26 cellular contexts compared by ENCODE assay signal in genomic region chr2:105741216-105741615, GRCh38. TPM values are rescaled to one million over a fixed set of nuclear protein-coding genes. Genes with fewer than 3 reads are reported as not detected.
DNase-seq lines count a peak whose midpoint lies in the region; ATAC-seq and TF ChIP-seq lines count a peak whose summit lies in the region.
"Had no signal": no experiment of that assay in that cellular context is flagged by ENCODE, and none has a peak within 500 bp of the region (broad histone marks: within the 10 kb centered on the region; RNA-seq: fewer than 3 reads in every experiment).

No MANE protein-coding gene starts in this region.

- no peaks in the 10 kb centered on the region for H3K36me3 ChIP-seq in CD8-positive, alpha-beta T cell (ENCODE audit: insufficient read depth, low read length)
- no peaks in the 10 kb centered on the region for H3K36me3 ChIP-seq in testis (ENCODE audit: low read depth, missing control alignments)
- H3K36me3 ChIP-seq: Peyer's patch, right atrium auricular region, tibial nerve had no signal

- H3K9me3 ChIP-seq in CD8-positive, alpha-beta T cell (ENCODE audit: low read length): no peaks in the 10 kb centered on the region
- H3K9me3 ChIP-seq in testis: no peaks in the 10 kb centered on the region
- H3K9me3 ChIP-seq: A549, mucosa of descending colon, Peyer's patch, right atrium auricular region, SJSA1, tibial nerve had no signal

- H3K4me1 ChIP-seq in CD8-positive, alpha-beta T cell (ENCODE audit: insufficient read depth, low read length): peaks cover 53% of the 10 kb centered on the region
- peaks cover 6% of the 10 kb centered on the region for H3K4me1 ChIP-seq in testis

- H3K4me1 Mint-ChIP-seq in activated CD4-positive, alpha-beta memory T cell treated with anti-CD3 and anti-CD28 coated beads for 36 hours (ENCODE audit: low read depth): peaks cover 74% of the 10 kb centered on the region
- peaks cover 62% of the 10 kb centered on the region for H3K4me1 Mint-ChIP-seq in activated CD4-positive, alpha-beta memory T cell treated with anti-CD3 and anti-CD28 coated beads, Interleukin-2, amount 10 ng/mL, durations not matched to agents 7 days and 5 days
- peaks cover 69% of the 10 kb centered on the region for H3K4me1 Mint-ChIP-seq in CD8-positive, alpha-beta T cell (ENCODE audit: low read depth)
- H3K4me1 Mint-ChIP-seq in activated naive CD8-positive, alpha-beta T cell treated with anti-CD3 and anti-CD28 coated beads, Interleukin-2, amount 50 U/mL, for 24 hours: peaks cover 72% of the 10 kb centered on the region
- peaks cover 28% of the 10 kb centered on the region for H3K4me1 Mint-ChIP-seq in neural crest cell

- peak overlapping the region; percentile 20 for H3K27ac Mint-ChIP-seq in activated CD4-positive, alpha-beta memory T cell treated with anti-CD3 and anti-CD28 coated beads for 36 hours
- H3K27ac Mint-ChIP-seq in activated CD4-positive, alpha-beta memory T cell treated with anti-CD3 and anti-CD28 coated beads, Interleukin-2, amount 10 ng/mL, durations not matched to agents 7 days and 5 days: no peak overlapping the region
- peak overlapping the region; percentile 95 for H3K27ac Mint-ChIP-seq in CD8-positive, alpha-beta T cell
- peak overlapping the region; percentile 59 for H3K27ac Mint-ChIP-seq in activated naive CD8-positive, alpha-beta T cell treated with anti-CD3 and anti-CD28 coated beads, Interleukin-2, amount 50 U/mL, for 24 hours
- H3K27ac Mint-ChIP-seq in neural crest cell (ENCODE audit: unreplicated experiment): no peak overlapping the region
- H3K27ac Mint-ChIP-seq: GM23338, HFFc6 had no signal

- no peak overlapping the region for H3K4me3 ChIP-seq in CD8-positive, alpha-beta T cell (ENCODE audit: low read depth, low read length)
- no peak overlapping the region for H3K4me3 ChIP-seq in testis
- H3K4me3 ChIP-seq: A549, GM23338, mucosa of descending colon, Peyer's patch, right atrium auricular region, SJSA1, tibial nerve had no signal

- POLR2A ChIA-PET in activated CD4-positive, alpha-beta memory T cell treated with anti-CD3 and anti-CD28 coated beads for 36 hours (lab: Charles Lee): no interaction called here
- POLR2A ChIA-PET in activated CD4-positive, alpha-beta memory T cell treated with anti-CD3 and anti-CD28 coated beads, Interleukin-2, amount 10 ng/mL, durations not matched to agents 7 days and 5 days (lab: Charles Lee): interaction anchor here (0.7 to 1.7 kb wide), 4 partner anchors 12 to 57 kb away, joined by 3 read pairs; no protein-coding TSS in a partner anchor
- POLR2A ChIA-PET in CD8-positive, alpha-beta T cell (lab: Charles Lee): interaction anchor here (1.1 kb wide), 1 partner anchor 14 kb away, joined by 3 read pairs; no protein-coding TSS in a partner anchor

- ATAC-seq in CD8-positive, alpha-beta T cell: no peak
- ATAC-seq in activated naive CD8-positive, alpha-beta T cell treated with anti-CD3 and anti-CD28 coated beads, Interleukin-2, amount 50 U/mL, for 24 hours: peak; percentile 38
- ATAC-seq: A549, GM23338, left colon, mucosa of descending colon had no signal

- H3K9me3 Mint-ChIP-seq in activated CD4-positive, alpha-beta memory T cell treated with anti-CD3 and anti-CD28 coated beads for 36 hours: no peaks in the 10 kb centered on the region
- H3K9me3 Mint-ChIP-seq in activated CD4-positive, alpha-beta memory T cell treated with anti-CD3 and anti-CD28 coated beads, Interleukin-2, amount 10 ng/mL, durations not matched to agents 7 days and 5 days: no peaks in the 10 kb centered on the region
- no peaks in the 10 kb centered on the region for H3K9me3 Mint-ChIP-seq in CD8-positive, alpha-beta T cell
- H3K9me3 Mint-ChIP-seq in activated naive CD8-positive, alpha-beta T cell treated with anti-CD3 and anti-CD28 coated beads, Interleukin-2, amount 50 U/mL, for 24 hours: peaks cover 5% of the 10 kb centered on the region
- no peaks in the 10 kb centered on the region for H3K9me3 Mint-ChIP-seq in neural crest cell
- H3K9me3 Mint-ChIP-seq: GM23338, HFFc6 had no signal

- H3K27me3 Mint-ChIP-seq in activated CD4-positive, alpha-beta memory T cell treated with anti-CD3 and anti-CD28 coated beads for 36 hours: no peaks in the 10 kb centered on the region
- H3K27me3 Mint-ChIP-seq in activated CD4-positive, alpha-beta memory T cell treated with anti-CD3 and anti-CD28 coated beads, Interleukin-2, amount 10 ng/mL, durations not matched to agents 7 days and 5 days: no peaks in the 10 kb centered on the region
- no peaks in the 10 kb centered on the region for H3K27me3 Mint-ChIP-seq in CD8-positive, alpha-beta T cell (ENCODE audit: low read depth)
- no peaks in the 10 kb centered on the region for H3K27me3 Mint-ChIP-seq in activated naive CD8-positive, alpha-beta T cell treated with anti-CD3 and anti-CD28 coated beads, Interleukin-2, amount 50 U/mL, for 24 hours
- peaks cover 7% of the 10 kb centered on the region for H3K27me3 Mint-ChIP-seq in neural crest cell (ENCODE audit: low read depth)

- DNase-seq in activated CD4-positive, alpha-beta memory T cell treated with anti-CD3 and anti-CD28 coated beads for 36 hours: peak; percentile 40
- no peak for DNase-seq in activated CD4-positive, alpha-beta memory T cell treated with anti-CD3 and anti-CD28 coated beads, Interleukin-2, amount 10 ng/mL, durations not matched to agents 7 days and 5 days
- no peak for DNase-seq in CD8-positive, alpha-beta T cell
- DNase-seq in activated naive CD8-positive, alpha-beta T cell treated with anti-CD3 and anti-CD28 coated beads, Interleukin-2, amount 50 U/mL, for 24 hours: no peak
- DNase-seq in neural crest cell (ENCODE audit: low read depth, low spot score) (no peak), testis (no peak), KG1 (lab: John Stamatoyannopoulos, UW) (no peak), RKO (ENCODE audit: low spot score) (no peak)
- DNase-seq: activated CD4-positive, CD25-positive, alpha-beta regulatory T cell; AML-193; aorta; effector CD8-positive, alpha-beta T cell; EL; HFFc6; IMR-90; left colon; mucosa of descending colon; NCI-H1436 treated with DMSO at 0.1 percent for 48 hours; Peyer's patch; posterior cingulate gyrus; small intestine had no signal

- no peaks in the 10 kb centered on the region for H3K27me3 ChIP-seq in CD8-positive, alpha-beta T cell (ENCODE audit: insufficient read depth, low read length)
- H3K27me3 ChIP-seq in testis: no peaks in the 10 kb centered on the region
- H3K27me3 ChIP-seq: Peyer's patch, right atrium auricular region, SJSA1, tibial nerve had no signal

- WGBS in testis, 2 donors: 85 to 96% methylated on average over 3 of the region's 3 CpGs

- intact Hi-C loops in activated CD4-positive, alpha-beta memory T cell treated with anti-CD3 and anti-CD28 coated beads for 36 hours (cut with micrococcal nuclease): loop anchor here (10.0 kb wide), 1 partner anchor 406 kb away; the partner anchor contains the start of gene C2orf49
- intact Hi-C loops in CD8-positive, alpha-beta T cell (cut with DNase I, micrococcal nuclease): loop anchor here in 1 of 2 experiments (10.0 kb wide), 1 partner anchor 424 kb away; no protein-coding TSS in a partner anchor
- intact Hi-C loops in testis (cut with DNase I; ENCODE audit: low total_unique reads): no loop called here

- H3K36me3 Mint-ChIP-seq in activated CD4-positive, alpha-beta memory T cell treated with anti-CD3 and anti-CD28 coated beads for 36 hours: peaks cover 11% of the 10 kb centered on the region
- peaks cover 16% of the 10 kb centered on the region for H3K36me3 Mint-ChIP-seq in activated CD4-positive, alpha-beta memory T cell treated with anti-CD3 and anti-CD28 coated beads, Interleukin-2, amount 10 ng/mL, durations not matched to agents 7 days and 5 days (ENCODE audit: low read depth)
- peaks cover 13% of the 10 kb centered on the region for H3K36me3 Mint-ChIP-seq in CD8-positive, alpha-beta T cell
- H3K36me3 Mint-ChIP-seq in activated naive CD8-positive, alpha-beta T cell treated with anti-CD3 and anti-CD28 coated beads, Interleukin-2, amount 50 U/mL, for 24 hours (ENCODE audit: low read depth): peaks cover 5% of the 10 kb centered on the region
- H3K36me3 Mint-ChIP-seq in neural crest cell (ENCODE audit: low read depth): no peaks in the 10 kb centered on the region

- no peak for TF ChIP-seq POLR2A in testis (IDR thresholded peaks at IDR 0.05)

- no peak for TF ChIP-seq CTCF in CD8-positive, alpha-beta T cell (IDR thresholded peaks at IDR 0.05)
- TF ChIP-seq CTCF in neural crest cell (conservative IDR thresholded peaks at IDR 0.05): no peak
- no peak for TF ChIP-seq CTCF in testis (IDR thresholded peaks at IDR 0.05)

- no peak overlapping the region for H3K27ac ChIP-seq in CD8-positive, alpha-beta T cell (ENCODE audit: low read depth, low read length)
- no peak overlapping the region for H3K27ac ChIP-seq in testis
- H3K27ac ChIP-seq: A549, right atrium auricular region, SJSA1, tibial nerve had no signal

- CTCF ChIA-PET in activated CD4-positive, alpha-beta memory T cell treated with anti-CD3 and anti-CD28 coated beads for 36 hours (lab: Charles Lee): interaction anchor here (1.2 kb wide), 1 partner anchor 46 kb away, joined by 3 read pairs; no protein-coding TSS in a partner anchor
- CTCF ChIA-PET in activated CD4-positive, alpha-beta memory T cell treated with anti-CD3 and anti-CD28 coated beads, Interleukin-2, amount 10 ng/mL, durations not matched to agents 7 days and 5 days (lab: Charles Lee): interaction anchor here (1.4 kb wide), 1 partner anchor 344 kb away, joined by 4 read pairs; no protein-coding TSS in a partner anchor
- CTCF ChIA-PET in CD8-positive, alpha-beta T cell (lab: Charles Lee): no interaction called here

- H3K4me3 Mint-ChIP-seq in activated CD4-positive, alpha-beta memory T cell treated with anti-CD3 and anti-CD28 coated beads for 36 hours: no peak overlapping the region
- no peak overlapping the region for H3K4me3 Mint-ChIP-seq in activated CD4-positive, alpha-beta memory T cell treated with anti-CD3 and anti-CD28 coated beads, Interleukin-2, amount 10 ng/mL, durations not matched to agents 7 days and 5 days
- no peak overlapping the region for H3K4me3 Mint-ChIP-seq in CD8-positive, alpha-beta T cell
- no peak overlapping the region for H3K4me3 Mint-ChIP-seq in activated naive CD8-positive, alpha-beta T cell treated with anti-CD3 and anti-CD28 coated beads, Interleukin-2, amount 50 U/mL, for 24 hours
- H3K4me3 Mint-ChIP-seq in neural crest cell: peak overlapping the region; percentile 25
- H3K4me3 Mint-ChIP-seq: GM23338, HFFc6 had no signal

RNA-seq across cellular contexts. Expression of gene NCK2, which starts 3.5 kb away (rescaled TPM):
- 10 to 100 TPM; 81.8 to 85.8 TPM for total RNA-seq in activated CD4-positive, alpha-beta memory T cell treated with anti-CD3 and anti-CD28 coated beads for 36 hours
- total RNA-seq in activated CD4-positive, alpha-beta memory T cell treated with anti-CD3 and anti-CD28 coated beads, Interleukin-2, amount 10 ng/mL, durations not matched to agents 7 days and 5 days: 10 to 100 TPM; 70.8 to 75.9 TPM
- total RNA-seq in CD8-positive, alpha-beta T cell: 10 to 100 TPM; 59.0 to 60.3 TPM
- total RNA-seq in neural crest cell (67.7 and 71.9 TPM in 2 replicates), testis (100 to 1,000 TPM; 105 to 168 TPM)
- 67.7 TPM for polyA plus RNA-seq in testis (ENCODE audit: insufficient read depth, low read depth, low replicate concordance)

Comparison
In these comparisons a context has a peak if more than half of its experiments do, and no peak if none do; other contexts are left out.
1. H3K27ac Mint-ChIP-seq: peak in activated CD4-positive, alpha-beta memory T cell treated with anti-CD3 and anti-CD28 coated beads for 36 hours (single experiment), CD8-positive, alpha-beta T cell (single experiment) and activated naive CD8-positive, alpha-beta T cell treated with anti-CD3 and anti-CD28 coated beads, Interleukin-2, amount 50 U/mL, for 24 hours (single experiment); none in activated CD4-positive, alpha-beta memory T cell treated with anti-CD3 and anti-CD28 coated beads, Interleukin-2, amount 10 ng/mL, durations not matched to agents 7 days and 5 days (single experiment) and neural crest cell (single experiment).